ENCODE assay signal across 8 cellular contexts in the genomic region with DNA sequence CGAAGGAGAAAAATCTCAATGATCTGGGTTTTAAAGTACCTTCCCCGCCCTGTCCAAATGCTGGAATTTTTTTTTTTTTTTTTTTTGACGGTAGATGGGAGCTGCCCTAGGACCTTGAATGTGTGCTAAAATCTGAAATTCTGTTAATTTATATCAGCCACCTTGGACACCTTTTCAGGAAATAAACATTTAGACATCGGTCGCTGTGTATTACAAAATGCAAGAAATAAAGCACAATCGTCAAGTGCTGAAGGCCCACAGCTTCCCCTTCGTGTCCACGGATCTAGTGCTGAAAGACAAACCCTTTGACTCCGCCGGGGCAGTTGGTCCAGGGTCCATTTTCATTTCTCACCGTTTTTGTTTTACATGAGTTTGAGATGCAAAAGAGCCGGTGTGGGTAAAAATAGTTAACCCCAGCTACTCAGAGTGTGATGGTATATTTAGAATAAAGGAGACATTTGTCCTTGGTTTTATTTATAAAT.
DNase-seq lines count a peak whose midpoint lies in the region; FAIRE-seq and TF ChIP-seq lines count a peak whose summit lies in the region.

No MANE protein-coding gene starts in this region.

- H3K27me3 Mint-ChIP-seq in glutamatergic neuron (ENCODE audit: unreplicated experiment) = peaks cover 5% of the 10 kb centered on the region

- H2AFZ ChIP-seq in osteoblast (ENCODE audit: low read length) = peak overlapping the region; percentile 75

- peak overlapping the region; percentile 94 for H3K4me3 Mint-ChIP-seq in glutamatergic neuron (ENCODE audit: unreplicated experiment)

- peak overlapping the region; percentile 93 for H3K27ac ChIP-seq in osteoblast (ENCODE audit: low read depth, low read length)

- H3K36me3 ChIP-seq in osteoblast (ENCODE audit: insufficient read depth, low read length) = no peaks in the 10 kb centered on the region

- peaks cover 20% of the 10 kb centered on the region for H3K9me3 Mint-ChIP-seq in glutamatergic neuron (ENCODE audit: unreplicated experiment)

- H3K36me3 Mint-ChIP-seq in glutamatergic neuron (ENCODE audit: unreplicated experiment) = no peaks in the 10 kb centered on the region

- peak overlapping the region; percentile 83 for H3K4me3 ChIP-seq in osteoblast (ENCODE audit: insufficient read depth, low read length)

- no peaks in the 10 kb centered on the region for H3K9me3 ChIP-seq in osteoblast (ENCODE audit: low read depth, low read length)

- H3K27ac Mint-ChIP-seq in glutamatergic neuron (ENCODE audit: unreplicated experiment) = peak overlapping the region; percentile 100

- TF ChIP-seq CTCF in glutamatergic neuron (IDR thresholded peaks at IDR 0.05; ENCODE audit: partially characterized antibody, unreplicated experiment) (no peak), osteoblast (IDR thresholded peaks at IDR 0.05; ENCODE audit: extremely low read depth, low read depth, low read length) (no peak), D721Med (IDR thresholded peaks at IDR 0.05; ENCODE audit: insufficient read depth, missing control alignments) (no peak)

- no peak for FAIRE-seq in D721Med (lab: Jason Lieb, UNC)

- no peaks in the 10 kb centered on the region for H3K27me3 ChIP-seq in osteoblast (ENCODE audit: insufficient read depth, low read length)

- peaks cover 28% of the 10 kb centered on the region for H3K4me1 ChIP-seq in osteoblast (ENCODE audit: insufficient read depth, low read length)

- peaks cover 8% of the 10 kb centered on the region for H3K4me1 Mint-ChIP-seq in glutamatergic neuron (ENCODE audit: low read depth, unreplicated experiment)

- H4K20me1 ChIP-seq in osteoblast (ENCODE audit: insufficient read depth, low read length) = no peaks in the 10 kb centered on the region

- peaks cover 6% of the 10 kb centered on the region for H3K79me2 ChIP-seq in osteoblast (ENCODE audit: insufficient read depth, low read length)

- H3K4me2 ChIP-seq in osteoblast (ENCODE audit: insufficient read depth, low read length) = peak overlapping the region; percentile 89

- peak; percentile 49 for DNase-seq in SIG-M5 treated with dmso at 0.1 percent for 504 hours (lab: John Stamatoyannopoulos, UW; ENCODE audit: unreplicated experiment)
- no peak for DNase-seq in SIG-M5 (lab: John Stamatoyannopoulos, UW)
- peak; percentile 89 for DNase-seq in NAMALWA (ENCODE audit: low spot score)
- peak; percentile 33 for DNase-seq in activated naive CD4-positive, alpha-beta T cell treated with Interleukin-2 at 50 U/mL for 16 hours
- DNase-seq in glutamatergic neuron = no peak
- DNase-seq in osteoblast (ENCODE audit: insufficient read length, low spot score, missing footprints) = peak; percentile 90
- no peak for DNase-seq in T-helper 9 cell
- DNase-seq in D721Med (ENCODE audit: insufficient read length, low spot score) = no peak

Comparison
In these comparisons a context has a peak if more than half of its experiments do, and no peak if none do; other contexts are left out.
1. DNase-seq: peak in SIG-M5 treated with dmso at 0.1 percent for 504 hours (single experiment), NAMALWA (single experiment), activated naive CD4-positive, alpha-beta T cell treated with Interleukin-2 at 50 U/mL for 16 hours (single experiment) and osteoblast (single experiment); none in SIG-M5 (single experiment), glutamatergic neuron (single experiment), T-helper 9 cell (single experiment) and D721Med (single experiment).